9 cellular contexts compared by ENCODE assay signal in genomic region chr18:41767960-41768359, GRCh38.
A peak's percentile ranks its signal among the peaks of the same experiment; 100 is the strongest.
DNase-seq lines count a peak whose midpoint lies in the region; ATAC-seq and TF ChIP-seq lines count a peak whose summit lies in the region.
"Had no signal": no experiment of that assay in that cellular context is flagged by ENCODE, and none has a peak within 500 bp of the region (broad histone marks: within the 10 kb centered on the region; RNA-seq: fewer than 3 reads in every experiment).

No MANE protein-coding gene starts in this region.

- H3K9me3 ChIP-seq in mammary epithelial cell (replicated peaks; ENCODE audit: insufficient read depth, low read length) (no peaks in the 10 kb centered on the region), upper lobe of right lung (no peaks in the 10 kb centered on the region), right atrium auricular region (no peaks in the 10 kb centered on the region)

- H3K4me2 ChIP-seq in mammary epithelial cell (ENCODE audit: insufficient read depth, low read depth, low read length): no peak overlapping the region

- in situ Hi-C loops in mammary epithelial cell (cut with MboI; ENCODE audit: low sequenced_read_pairs in 2 of 2): loop anchor here (5.0 kb wide), 1 partner anchor 134 kb away; no protein-coding TSS in a partner anchor

- H4K20me1 ChIP-seq in mammary epithelial cell (ENCODE audit: insufficient read depth, low read length): no peaks in the 10 kb centered on the region

- dilution Hi-C loops in mammary epithelial cell (cut with HindIII; ENCODE audit: low sequenced_read_pairs): no loop called here

- WGBS in mammary epithelial cell (ENCODE audit: low coverage, missing lambda C conversion rate): 72% methylated on average over 4 of the region's 4 CpGs

- no peak overlapping the region for H3K27ac Mint-ChIP-seq in neural crest cell (ENCODE audit: unreplicated experiment)

- H3K36me3 ChIP-seq in mammary epithelial cell (ENCODE audit: insufficient read depth, low read length) (no peaks in the 10 kb centered on the region), upper lobe of right lung (no peaks in the 10 kb centered on the region), right atrium auricular region (no peaks in the 10 kb centered on the region)

- CTCF ChIA-PET in mammary epithelial cell (lab: Charles Lee; ENCODE audit: low non-redundant PET): no interaction called here

- H3K4me1 Mint-ChIP-seq in neural crest cell: no peaks in the 10 kb centered on the region

- intact Hi-C loops in mammary epithelial cell (cut with micrococcal nuclease) (loop anchor here (1.0 kb wide), 2 partner anchors 131 to 138 kb away; no protein-coding TSS in a partner anchor), upper lobe of right lung (cut with DNase I) (no loop called here)

- TF ChIP-seq CTCF in GM10266 (IDR thresholded peaks at IDR 0.05; ENCODE audit: control insufficient read depth, insufficient read depth, low read depth, missing control alignments) (no peak), mammary epithelial cell (conservative IDR thresholded peaks at IDR 0.05 in 1 of 2, IDR thresholded peaks at IDR 0.05 in 1 of 2; ENCODE audit: extremely low read depth in 1 of 2, insufficient read depth in 1 of 2, low read depth in 1 of 2, low read length in 2 of 2) (peak; percentile 38 to 69), neural crest cell (conservative IDR thresholded peaks at IDR 0.05) (peak; percentile 34), upper lobe of right lung (IDR thresholded peaks at IDR 0.05) (no peak), right atrium auricular region (IDR thresholded peaks at IDR 0.05) (no peak)

- H3K27me3 Mint-ChIP-seq in neural crest cell (ENCODE audit: low read depth): no peaks in the 10 kb centered on the region

- H3K36me3 Mint-ChIP-seq in neural crest cell (ENCODE audit: low read depth): no peaks in the 10 kb centered on the region

- ATAC-seq in upper lobe of right lung: no peak
- ATAC-seq in activated CD4-positive, CD25-positive, alpha-beta regulatory T cell treated with anti-CD3 and anti-CD28 coated beads, Interleukin-2, amount 50 U/mL, for 24 hours: no peak

- DNase-seq in GM10266 (ENCODE audit: extremely low spot score) (peak; percentile 27), NCI-H1105 (lab: John Stamatoyannopoulos, UW) (peak; percentile 23), mammary epithelial cell (peak; percentile 52), neural crest cell (ENCODE audit: low read depth, low spot score) (no peak), upper lobe of right lung (no peak), caudate nucleus (lab: John Stamatoyannopoulos, UW) (no peak), right atrium auricular region (ENCODE audit: low spot score) (no peak)
- DNase-seq: activated gamma-delta T cell had no signal

- H3K4me1 ChIP-seq in mammary epithelial cell (ENCODE audit: insufficient read depth, low read length) (peaks cover 2% of the 10 kb centered on the region), upper lobe of right lung (no peaks in the 10 kb centered on the region), right atrium auricular region (no peaks in the 10 kb centered on the region)

- no TSS peak for BruUV-seq in mammary epithelial cell (replicated peaks; lab: Mats Ljungman, UMichigan)

- no peaks in the 10 kb centered on the region for H3K9me3 Mint-ChIP-seq in neural crest cell

- H3K9ac ChIP-seq in mammary epithelial cell (ENCODE audit: insufficient read depth, low read length): no peak overlapping the region

- H3K27ac ChIP-seq in mammary epithelial cell (ENCODE audit: insufficient read depth, low read depth, low read length): no peak overlapping the region
- H3K27ac ChIP-seq in upper lobe of right lung: no peak overlapping the region
- no peak overlapping the region for H3K27ac ChIP-seq in caudate nucleus (ENCODE audit: low read depth, low read length)
- no peak overlapping the region for H3K27ac ChIP-seq in right atrium auricular region

- H3K4me3 ChIP-seq in mammary epithelial cell (replicated peaks in 1 of 3; ENCODE audit: insufficient read depth in 1 of 3, low read depth in 2 of 3, low read length in 3 of 3): no peak overlapping the region
- H3K4me3 ChIP-seq in upper lobe of right lung: no peak overlapping the region
- no peak overlapping the region for H3K4me3 ChIP-seq in right atrium auricular region

- no peak overlapping the region for H2AFZ ChIP-seq in mammary epithelial cell (ENCODE audit: low read depth, low read length)

- no peaks in the 10 kb centered on the region for H3K79me2 ChIP-seq in mammary epithelial cell (ENCODE audit: insufficient read depth, low read length)

- no peak overlapping the region for H3K4me3 Mint-ChIP-seq in neural crest cell

- H3K27me3 ChIP-seq in mammary epithelial cell (ENCODE audit: insufficient read depth, low read length) (no peaks in the 10 kb centered on the region), upper lobe of right lung (no peaks in the 10 kb centered on the region), right atrium auricular region (no peaks in the 10 kb centered on the region)

Comparison
In these comparisons a context has a peak if more than half of its experiments do, and no peak if none do; other contexts are left out.
1. DNase-seq: peak in GM10266 (single experiment), NCI-H1105 (single experiment) and mammary epithelial cell (single experiment); none in neural crest cell (single experiment), upper lobe of right lung (single experiment), caudate nucleus (0 of 61) and right atrium auricular region (single experiment).
2. CTCF ChIP-seq: peak in mammary epithelial cell (2 of 2) and neural crest cell (single experiment); none in GM10266 (single experiment), upper lobe of right lung (single experiment) and right atrium auricular region (0 of 2).